Comparison of ENCODE assay signal across 1 cellular context in the genomic region with DNA sequence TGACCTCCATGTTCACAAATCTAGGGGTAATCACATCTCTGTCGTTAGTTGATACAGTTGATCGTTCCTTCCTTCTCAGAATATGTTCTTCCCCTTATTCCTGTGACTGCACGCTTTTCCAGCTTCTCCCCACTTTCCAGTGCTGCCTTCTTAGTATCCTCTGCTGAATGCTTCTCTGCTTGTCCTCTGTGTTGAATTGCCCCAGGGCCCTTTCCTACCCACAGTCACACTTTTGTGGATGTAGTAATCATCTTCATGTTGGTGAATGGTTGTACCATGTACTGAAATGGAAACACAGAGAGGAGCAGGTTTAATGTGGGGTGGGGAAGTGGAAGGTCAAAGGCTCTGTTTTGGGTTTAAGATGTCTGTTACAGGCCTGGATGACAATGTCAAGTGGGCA.
TF ChIP-seq lines count a peak whose summit lies in the region.

No MANE protein-coding gene starts in this region.

TF ChIP-seq in HCT116, 20 proteins besides CTCF, POLR2A, EP300 and RAD21 (continued from another document):
- TF ChIP-seq, protein P1, sequence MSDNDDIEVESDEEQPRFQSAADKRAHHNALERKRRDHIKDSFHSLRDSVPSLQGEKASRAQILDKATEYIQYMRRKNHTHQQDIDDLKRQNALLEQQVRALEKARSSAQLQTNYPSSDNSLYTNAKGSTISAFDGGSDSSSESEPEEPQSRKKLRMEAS (IDR thresholded peaks at IDR 0.05), result no peak
- TF ChIP-seq, protein P2, sequence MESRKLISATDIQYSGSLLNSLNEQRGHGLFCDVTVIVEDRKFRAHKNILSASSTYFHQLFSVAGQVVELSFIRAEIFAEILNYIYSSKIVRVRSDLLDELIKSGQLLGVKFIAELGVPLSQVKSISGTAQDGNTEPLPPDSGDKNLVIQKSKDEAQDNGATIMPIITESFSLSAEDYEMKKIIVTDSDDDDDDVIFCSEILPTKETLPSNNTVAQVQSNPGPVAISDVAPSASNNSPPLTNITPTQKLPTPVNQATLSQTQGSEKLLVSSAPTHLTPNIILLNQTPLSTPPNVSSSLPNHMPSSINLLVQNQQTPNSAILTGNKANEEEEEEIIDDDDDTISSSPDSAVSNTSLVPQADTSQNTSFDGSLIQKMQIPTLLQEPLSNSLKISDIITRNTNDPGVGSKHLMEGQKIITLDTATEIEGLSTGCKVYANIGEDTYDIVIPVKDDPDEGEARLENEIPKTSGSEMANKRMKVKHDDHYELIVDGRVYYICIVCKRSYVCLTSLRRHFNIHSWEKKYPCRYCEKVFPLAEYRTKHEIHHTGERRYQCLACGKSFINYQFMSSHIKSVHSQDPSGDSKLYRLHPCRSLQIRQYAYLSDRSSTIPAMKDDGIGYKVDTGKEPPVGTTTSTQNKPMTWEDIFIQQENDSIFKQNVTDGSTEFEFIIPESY (IDR thresholded peaks at IDR 0.05; ENCODE audit: extremely low read depth, insufficient replicate concordance, low read length), result no peak
